9 cellular contexts compared by ENCODE assay signal in genomic region chr1:226882187-226882586, GRCh38. TPM values are rescaled to one million over a fixed set of nuclear protein-coding genes. Genes with fewer than 3 reads are reported as not detected.
DNase-seq lines count a peak whose midpoint lies in the region; ATAC-seq and TF ChIP-seq lines count a peak whose summit lies in the region.
"Had no signal": no experiment of that assay in that cellular context is flagged by ENCODE, and none has a peak within 500 bp of the region (broad histone marks: within the 10 kb centered on the region; RNA-seq: fewer than 3 reads in every experiment).

No MANE protein-coding gene starts in this region.

- peak overlapping the region; percentile 79 for H3K4me2 ChIP-seq in KMS-11

- no peak for TF ChIP-seq POLR2A in gastrocnemius medialis (IDR thresholded peaks at IDR 0.05)

- ATAC-seq in GM19397 (IDR thresholded peaks at IDR 0.05; ENCODE audit: unreplicated experiment), result peak; percentile 2
- ATAC-seq in gastrocnemius medialis, result no peak
- ATAC-seq in HG03520 (IDR thresholded peaks at IDR 0.05; ENCODE audit: unreplicated experiment), result no peak

- peak overlapping the region; percentile 90 for H3K27ac ChIP-seq in KMS-11
- H3K27ac ChIP-seq in coronary artery, result peak overlapping the region in 1 of 2 donors; percentile 56
- peak overlapping the region; percentile 5 to 50 (median 20) for H3K27ac ChIP-seq in gastrocnemius medialis
- H3K27ac ChIP-seq: SJCRH30 had no signal

- H3K27me3 ChIP-seq in KMS-11 (ENCODE audit: insufficient read depth, low read depth) (no peaks in the 10 kb centered on the region), gastrocnemius medialis (no peaks in the 10 kb centered on the region)
- H3K27me3 ChIP-seq: SJCRH30 had no signal

- H4K20me1 ChIP-seq in KMS-11 (ENCODE audit: insufficient read depth), result no peaks in the 10 kb centered on the region

- intact Hi-C loops in gastrocnemius medialis (cut with DNase I; ENCODE audit: low total_unique reads), result no loop called here

- peak overlapping the region; percentile 35; the same call in 1 of the 2 replicates for H2AFZ ChIP-seq in KMS-11 (ENCODE audit: low read depth)

- peak overlapping the region; percentile 52; the same call in 1 of the 2 replicates for H3K9ac ChIP-seq in KMS-11

- no peaks in the 10 kb centered on the region for H3K9me3 ChIP-seq in gastrocnemius medialis
- H3K9me3 ChIP-seq: HAP-1, SJCRH30 had no signal

- in situ Hi-C loops in gastrocnemius medialis (cut with MboI; ENCODE audit: low sequenced_read_pairs in 4 of 4), result no loop called here

- H3K4me3 ChIP-seq in KMS-11 (IDR thresholded peaks at IDR 0.05; ENCODE audit: insufficient read depth, low read depth, low read length) (peak overlapping the region; percentile 46), coronary artery (peak overlapping the region; percentile 51), gastrocnemius medialis (peak overlapping the region in 3 of 4 donors; percentile 7 to 32 (median 17))
- H3K4me3 ChIP-seq: HAP-1, SJCRH30 had no signal

- H3K79me2 ChIP-seq in KMS-11 (ENCODE audit: insufficient read depth, low read depth), result no peaks in the 10 kb centered on the region

- H3K36me3 ChIP-seq in KMS-11 (ENCODE audit: insufficient read depth) (no peaks in the 10 kb centered on the region), gastrocnemius medialis (peaks cover 0 to 22% of the 10 kb centered on the region in 2 donors)

- TF ChIP-seq CTCF in KMS-11 (conservative IDR thresholded peaks at IDR 0.05; ENCODE audit: low read depth, low read length), result no peak
- TF ChIP-seq CTCF in coronary artery (IDR thresholded peaks at IDR 0.05), result no peak
- TF ChIP-seq CTCF in gastrocnemius medialis (IDR thresholded peaks at IDR 0.05 in 4 of 5, conservative IDR thresholded peaks at IDR 0.05 in 1 of 5), result no peak

- DNase-seq in coronary artery (ENCODE audit: low spot score), result no peak
- DNase-seq in gastrocnemius medialis, result no peak
- DNase-seq in NCI-H748 (lab: John Stamatoyannopoulos, UW; ENCODE audit: unreplicated experiment), result no peak
- no peak for DNase-seq in GOT3 (lab: John Stamatoyannopoulos, UW)

- H3K4me1 ChIP-seq in KMS-11 (ENCODE audit: low read depth, poor library complexity, severe bottlenecking) (peaks cover 59% of the 10 kb centered on the region), gastrocnemius medialis (peaks cover 0 to 12% of the 10 kb centered on the region in 2 donors)
- H3K4me1 ChIP-seq: HAP-1 had no signal

RNA-seq across cellular contexts. Expression of gene PSEN2, which starts 11.8 kb away (rescaled TPM):
- total RNA-seq in gastrocnemius medialis, result 10 to 100 TPM; 24.8 to 41.4 (median 34.1) TPM

RNA-seq across cellular contexts. Expression of gene COQ8A, which starts 57.9 kb away (rescaled TPM):
- 1,000 to 10,000 TPM in 3 of 4 donors, 100 to 1,000 TPM in 1; 950 to 2,403 (median 1,384) TPM for total RNA-seq in gastrocnemius medialis
